Comparison of ENCODE assay signal across 8 cellular contexts in the genomic region with DNA sequence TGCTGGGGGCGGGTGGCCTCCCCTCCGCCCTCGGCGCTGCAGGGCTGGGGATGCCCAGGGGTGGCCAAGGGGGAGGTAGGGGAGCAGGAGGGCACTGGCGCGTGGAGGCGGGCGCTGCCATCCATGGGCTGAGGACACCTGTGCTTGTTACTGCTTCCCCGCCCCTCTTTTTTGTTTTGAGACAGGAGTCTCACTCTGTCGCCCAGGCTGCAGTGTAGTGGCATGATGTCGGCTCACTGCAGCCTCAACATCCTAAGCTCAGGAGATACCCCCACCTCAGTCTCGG. TPM values are rescaled to one million over a fixed set of nuclear protein-coding genes. Genes with fewer than 3 reads are reported as not detected.
DNase-seq lines count a peak whose midpoint lies in the region; ATAC-seq and TF ChIP-seq lines count a peak whose summit lies in the region.

No MANE protein-coding gene starts in this region.

- no peak overlapping the region for H3K27ac ChIP-seq in AG04450 (ENCODE audit: low read depth, low read length)
- no peak overlapping the region for H3K27ac ChIP-seq in trophoblast cell (ENCODE audit: low read depth, low read length)

- H3K14ac ChIP-seq in trophoblast cell (ENCODE audit: low read length), result no peak overlapping the region

- no peak overlapping the region for H2BK12ac ChIP-seq in trophoblast cell (ENCODE audit: low read length)

- no CpG with 5 or more reads among the region's 12 CpGs for WGBS in trophoblast cell (ENCODE audit: extremely low coverage, insufficient coverage, insufficient read length)

- no peaks in the 10 kb centered on the region for H3K36me3 ChIP-seq in trophoblast cell (ENCODE audit: control insufficient read depth in 1 of 2, insufficient read depth in 2 of 2, low read length in 2 of 2)

- peaks cover 10% of the 10 kb centered on the region for H3K79me1 ChIP-seq in trophoblast cell (ENCODE audit: low read length)

- no peak overlapping the region for H3K18ac ChIP-seq in trophoblast cell (ENCODE audit: low read length)

- no peak overlapping the region for H2AK5ac ChIP-seq in trophoblast cell (ENCODE audit: low read length)

- peak overlapping the region; percentile 84 for H3K4me3 ChIP-seq in AG04450 (ENCODE audit: low read depth, low read length)
- peak overlapping the region; percentile 53 for H3K4me3 ChIP-seq in epithelial cell of proximal tubule (ENCODE audit: low read depth, low read length)
- H3K4me3 ChIP-seq in trophoblast cell (ENCODE audit: low read depth, low read length), result peak overlapping the region; percentile 70

- peaks cover under 1% of the 10 kb centered on the region for H3K9me3 ChIP-seq in AG04450 (ENCODE audit: control insufficient read depth, insufficient read depth, low read length)
- no peaks in the 10 kb centered on the region for H3K9me3 ChIP-seq in trophoblast cell (ENCODE audit: insufficient read depth, low read depth, low read length)

- no peak overlapping the region for H2BK120ac ChIP-seq in trophoblast cell (ENCODE audit: insufficient read depth, low read length, poor library complexity)

- H3K27me3 ChIP-seq in AG04450 (ENCODE audit: control insufficient read depth, insufficient read depth, low read length), result no peaks in the 10 kb centered on the region
- no peaks in the 10 kb centered on the region for H3K27me3 ChIP-seq in trophoblast cell (ENCODE audit: insufficient read depth, low read length)

- POLR2A ChIA-PET in AG04450 (lab: Yijun Ruan, JAX), result interaction anchor here (0.9 to 1.1 kb wide), 2 partner anchors 58 to 60 kb away, joined by 3 to 4 read pairs; no protein-coding TSS in a partner anchor

- CTCF ChIA-PET in AG04450 (lab: Charles Lee), result interaction anchor here (1.2 to 2.5 kb wide), 4 partner anchors 37 to 190 kb away, joined by 4 to 12 read pairs (median 8); no protein-coding TSS in a partner anchor

- peak overlapping the region; percentile 99 for H3K4me2 ChIP-seq in trophoblast cell (ENCODE audit: low read length)

- H4K8ac ChIP-seq in trophoblast cell (ENCODE audit: low read depth, low read length), result no peak overlapping the region

- no peak for TF ChIP-seq CTCF in AG04450 (IDR thresholded peaks at IDR 0.05; ENCODE audit: low read depth, low read length)
- no peak for TF ChIP-seq CTCF in epithelial cell of proximal tubule (conservative IDR thresholded peaks at IDR 0.05; ENCODE audit: low read depth, low read length)

- H4K91ac ChIP-seq in trophoblast cell (ENCODE audit: low read depth, low read length), result no peak overlapping the region

- H3K9ac ChIP-seq in trophoblast cell (ENCODE audit: low read length), result no peak overlapping the region

- peak; percentile 24 for ATAC-seq in GM19328 (IDR thresholded peaks at IDR 0.05; ENCODE audit: unreplicated experiment)

- H3K23ac ChIP-seq in trophoblast cell (ENCODE audit: low read length), result no peak overlapping the region

- no peak overlapping the region for H3K4ac ChIP-seq in trophoblast cell (ENCODE audit: low read depth, low read length)

- no peak overlapping the region for H4K12ac ChIP-seq in trophoblast cell (ENCODE audit: low read depth, low read length)

- DNase-seq in AG04450 (ENCODE audit: low read depth, low spot score) (no peak), NCI-H774 (lab: John Stamatoyannopoulos, UW) (peak; percentile 68), epithelial cell of proximal tubule (ENCODE audit: low read depth) (no peak), trophoblast cell (no peak), SIG-M5 treated with dmso at 0.1 percent for 504 hours (lab: John Stamatoyannopoulos, UW; ENCODE audit: unreplicated experiment) (no peak), NCI-H2081 treated with DMSO at 0.1 percent for 48 hours (lab: John Stamatoyannopoulos, UW) (no peak)
- DNase-seq in NK-92 treated with Interleukin-12 subunit alpha and Interleukin-12 subunit beta, amount 100 ng/mL, for 24 hours (lab: John Stamatoyannopoulos, UW), result no peak

- no peak overlapping the region for H2AFZ ChIP-seq in trophoblast cell (ENCODE audit: insufficient read depth, low read length, poor library complexity)

- no peak overlapping the region for H2BK5ac ChIP-seq in trophoblast cell (ENCODE audit: low read depth, low read length, poor library complexity)

- H3K4me1 ChIP-seq in trophoblast cell (ENCODE audit: control insufficient read depth in 1 of 2, insufficient read depth in 2 of 2, low read length in 2 of 2), result peaks cover 13 to 15% of the 10 kb centered on the region in 2 experiments

- peaks cover 6% of the 10 kb centered on the region for H3K79me2 ChIP-seq in trophoblast cell (ENCODE audit: control insufficient read depth, insufficient read depth, low read length, poor library complexity)

RNA-seq across cellular contexts. Expression of a gene that starts 0.7 kb away (rescaled TPM):
- polyA plus RNA-seq in AG04450 (2011; rRNA removed), result 38.9 and 52.9 TPM in 2 replicates
- polyA minus RNA-seq in AG04450 (2011; rRNA and poly(A)+ RNA removed), result 64.8 and 99.7 TPM in 2 replicates
- 40.7 and 48.0 TPM in 2 replicates for total RNA-seq in epithelial cell of proximal tubule
- polyA plus RNA-seq in trophoblast cell (2013), result 290 and 330 TPM in 2 replicates

RNA-seq across cellular contexts. Expression of a gene that starts 25.3 kb away (rescaled TPM):
- 2.7 and 3.6 TPM in 2 replicates for polyA plus RNA-seq in AG04450 (2011; rRNA removed)
- polyA minus RNA-seq in AG04450 (2011; rRNA and poly(A)+ RNA removed), result 2.6 and 2.9 TPM in 2 replicates
- 0.12 and 0.22 TPM in 2 replicates for total RNA-seq in epithelial cell of proximal tubule
- polyA plus RNA-seq in trophoblast cell (2013), result 22.0 and 24.2 TPM in 2 replicates

RNA-seq across cellular contexts. Expression of a gene that starts 58.1 kb away (rescaled TPM):
- 2.6 TPM in 2 replicates for polyA plus RNA-seq in AG04450 (2011; rRNA removed)
- 4.4 and 4.9 TPM in 2 replicates for polyA minus RNA-seq in AG04450 (2011; rRNA and poly(A)+ RNA removed)
- 0.12 TPM in 1 of 2 replicates, not detected in the other for total RNA-seq in epithelial cell of proximal tubule
- 0.93 and 1.1 TPM in 2 replicates for polyA plus RNA-seq in trophoblast cell (2013)
